8 cellular contexts compared by ENCODE assay signal in genomic region chr6:144581807-144582537, GRCh38.
DNase-seq lines count a peak whose midpoint lies in the region; ATAC-seq, FAIRE-seq and TF ChIP-seq lines count a peak whose summit lies in the region.

No MANE protein-coding gene starts in this region.

- ATAC-seq in SK-N-SH treated with all-trans-retinoic acid at 6 μM for 48 hours (peak; percentile 81), omental fat pad (ENCODE audit: low FRiP score) (no peak), GM21723 (IDR thresholded peaks at IDR 0.05; ENCODE audit: unreplicated experiment) (no peak)
- no peak for ATAC-seq in natural killer cell treated with Interleukin-12 subunit alpha and Interleukin-12 subunit beta and Interleukin-15 and Interleukin-18, amount 100 ng/mL, for 72 hours

- no peak overlapping the region for H3K27ac ChIP-seq in endothelial cell of umbilical vein (ENCODE audit: insufficient read depth, low read depth, low read length)

- DNase-seq in DMS153 treated with DMSO at 0.1 percent for 48 hours (lab: John Stamatoyannopoulos, UW; ENCODE audit: unreplicated experiment): peak; percentile 27
- peak; percentile 41 for DNase-seq in HT-29 (ENCODE audit: low spot score)
- peak; percentile 21 for DNase-seq in endothelial cell of umbilical vein (ENCODE audit: low read depth, low spot score)
- no peak for DNase-seq in natural killer cell treated with Interleukin-12 subunit alpha and Interleukin-12 subunit beta and Interleukin-15 and Interleukin-18, amount 100 ng/mL, for 72 hours (ENCODE audit: low spot score)
- no peak for DNase-seq in omental fat pad (ENCODE audit: low spot score)
- no peak for DNase-seq in effector CD4-positive, alpha-beta T cell

- H3K4me3 Mint-ChIP-seq in natural killer cell treated with Interleukin-12 subunit alpha and Interleukin-12 subunit beta and Interleukin-15 and Interleukin-18, amount 100 ng/mL, for 72 hours: peak overlapping the region; percentile 93

- peaks cover 5% of the 10 kb centered on the region for H4K20me1 ChIP-seq in endothelial cell of umbilical vein (replicated peaks; ENCODE audit: control insufficient read depth, extremely low read depth, insufficient read depth, low read length)

- no peak overlapping the region for H3K4me3 ChIP-seq in endothelial cell of umbilical vein (replicated peaks in 1 of 3; ENCODE audit: insufficient read depth in 1 of 3, low read depth in 1 of 3, low read length in 3 of 3)

- H3K27me3 Mint-ChIP-seq in natural killer cell treated with Interleukin-12 subunit alpha and Interleukin-12 subunit beta and Interleukin-15 and Interleukin-18, amount 100 ng/mL, for 72 hours: no peaks in the 10 kb centered on the region

- intact Hi-C loops in endothelial cell of umbilical vein (cut with micrococcal nuclease): loop anchor here (10.0 kb wide), 2 partner anchors 263 to 553 kb away; no protein-coding TSS in a partner anchor

- no peaks in the 10 kb centered on the region for H3K79me2 ChIP-seq in endothelial cell of umbilical vein (ENCODE audit: control insufficient read depth, insufficient read depth, low read length)

- no peak for TF ChIP-seq POLR2A in endothelial cell of umbilical vein (IDR thresholded peaks at IDR 0.05; ENCODE audit: low read depth, low read length)

- H3K4me1 Mint-ChIP-seq in natural killer cell treated with Interleukin-12 subunit alpha and Interleukin-12 subunit beta and Interleukin-15 and Interleukin-18, amount 100 ng/mL, for 72 hours (ENCODE audit: low read depth in 2 of 2): peaks cover 54 to 75% of the 10 kb centered on the region in 2 donors

- no peak for FAIRE-seq in endothelial cell of umbilical vein (lab: Jason Lieb, UNC)

- TF ChIP-seq CTCF in endothelial cell of umbilical vein (IDR thresholded peaks at IDR 0.05; ENCODE audit: extremely low read depth in 1 of 2, insufficient read depth in 1 of 2, low read depth in 1 of 2, low read length in 2 of 2) (peak; percentile 21 to 30), omental fat pad (IDR thresholded peaks at IDR 0.05) (no peak)

- dilution Hi-C loops in endothelial cell of umbilical vein (cut with MboI; ENCODE audit: extremely low pct_ligation_motif_present, low sequenced_read_pairs): no loop called here

- H3K9me3 ChIP-seq in endothelial cell of umbilical vein (replicated peaks; ENCODE audit: control insufficient read depth, insufficient read depth, low read length): no peaks in the 10 kb centered on the region

- no peak overlapping the region for H2AFZ ChIP-seq in endothelial cell of umbilical vein (ENCODE audit: low read depth, low read length)

- H3K27ac Mint-ChIP-seq in natural killer cell treated with Interleukin-12 subunit alpha and Interleukin-12 subunit beta and Interleukin-15 and Interleukin-18, amount 100 ng/mL, for 72 hours: peak overlapping the region; percentile 98 to 99

- POLR2A ChIA-PET in endothelial cell of umbilical vein (lab: Charles Lee): no interaction called here

- peaks cover 7% of the 10 kb centered on the region for H3K4me1 ChIP-seq in endothelial cell of umbilical vein (ENCODE audit: control insufficient read depth, extremely low read depth, insufficient read depth, low read length)

- CTCF ChIA-PET in endothelial cell of umbilical vein (lab: Charles Lee): interaction anchor here (0.7 to 1.0 kb wide), 3 partner anchors 14 to 631 kb away, joined by 3 to 5 read pairs (median 4); no protein-coding TSS in a partner anchor

- H3K4me2 ChIP-seq in endothelial cell of umbilical vein (ENCODE audit: insufficient read depth, low read length): no peak overlapping the region

- no peaks in the 10 kb centered on the region for H3K9me1 ChIP-seq in endothelial cell of umbilical vein (replicated peaks; ENCODE audit: control insufficient read depth, extremely low read depth, insufficient read depth, low read length)

- no peaks in the 10 kb centered on the region for H3K9me3 Mint-ChIP-seq in natural killer cell treated with Interleukin-12 subunit alpha and Interleukin-12 subunit beta and Interleukin-15 and Interleukin-18, amount 100 ng/mL, for 72 hours

- BruUV-seq in endothelial cell of umbilical vein (replicated peaks; lab: Mats Ljungman, UMichigan): no TSS peak

- peaks cover 6 to 9% of the 10 kb centered on the region in 2 experiments for H3K36me3 ChIP-seq in endothelial cell of umbilical vein (ENCODE audit: control insufficient read depth in 2 of 2, extremely low read depth in 1 of 2, insufficient read depth in 2 of 2, low read length in 2 of 2)

- H3K27me3 ChIP-seq in endothelial cell of umbilical vein (ENCODE audit: control insufficient read depth in 2 of 2, insufficient read depth in 2 of 2, low read length in 2 of 2): no peaks in the 10 kb centered on the region

- H3K9ac ChIP-seq in endothelial cell of umbilical vein (replicated peaks; ENCODE audit: extremely low read depth, insufficient read depth, low read length): no peak overlapping the region

- peaks cover 18% of the 10 kb centered on the region for H3K36me3 Mint-ChIP-seq in natural killer cell treated with Interleukin-12 subunit alpha and Interleukin-12 subunit beta and Interleukin-15 and Interleukin-18, amount 100 ng/mL, for 72 hours

TF ChIP-seq in SK-N-SH treated with all-trans-retinoic acid at 6 μM for 48 hours, 23 proteins besides CTCF, POLR2A, EP300 and RAD21:
- TF ChIP-seq ZNF8 (CRISPR knock-in tag; IDR thresholded peaks at IDR 0.05): no peak
- TF ChIP-seq ZNF70 (CRISPR knock-in tag; IDR thresholded peaks at IDR 0.05): no peak
TF ChIP-seq in SK-N-SH treated with all-trans-retinoic acid at 6 μM for 48 hours: peak in this region for 0.

TF ChIP-seq in endothelial cell of umbilical vein, 7 proteins besides CTCF, POLR2A, EP300 and RAD21:
- TF ChIP-seq GATA2 (IDR thresholded peaks at IDR 0.05; ENCODE audit: insufficient read depth, insufficient read length, low read depth, low read length): no peak
- no peak for TF ChIP-seq MYC (IDR thresholded peaks at IDR 0.05; ENCODE audit: low read depth, low read length)
- no peak for TF ChIP-seq MAX (IDR thresholded peaks at IDR 0.05; ENCODE audit: insufficient read depth, insufficient read length)
- TF ChIP-seq EZH2 (IDR thresholded peaks at IDR 0.05; ENCODE audit: borderline replicate concordance, low read depth, low read length, severe bottlenecking): no peak
- TF ChIP-seq JUN (IDR thresholded peaks at IDR 0.05; ENCODE audit: borderline replicate concordance, insufficient read depth, insufficient read length, low read depth): no peak
- TF ChIP-seq POLR2AphosphoS5 (IDR thresholded peaks at IDR 0.05; ENCODE audit: insufficient read depth, low read depth, low read length): no peak
- TF ChIP-seq FOS (IDR thresholded peaks at IDR 0.05; ENCODE audit: borderline replicate concordance, insufficient read depth, low read length): no peak

Comparison
In these comparisons a context has a peak if more than half of its experiments do, and no peak if none do; other contexts are left out.
1. DNase-seq: peak in DMS153 treated with DMSO at 0.1 percent for 48 hours (single experiment), HT-29 (single experiment) and endothelial cell of umbilical vein (single experiment); none in natural killer cell treated with Interleukin-12 subunit alpha and Interleukin-12 subunit beta and Interleukin-15 and Interleukin-18, amount 100 ng/mL, for 72 hours (single experiment), omental fat pad (single experiment) and effector CD4-positive, alpha-beta T cell (single experiment).
2. CTCF ChIP-seq: peak in endothelial cell of umbilical vein (2 of 2); none in omental fat pad (0 of 3).